Comparison of ENCODE assay signal across 24 cellular contexts in the genomic region with DNA sequence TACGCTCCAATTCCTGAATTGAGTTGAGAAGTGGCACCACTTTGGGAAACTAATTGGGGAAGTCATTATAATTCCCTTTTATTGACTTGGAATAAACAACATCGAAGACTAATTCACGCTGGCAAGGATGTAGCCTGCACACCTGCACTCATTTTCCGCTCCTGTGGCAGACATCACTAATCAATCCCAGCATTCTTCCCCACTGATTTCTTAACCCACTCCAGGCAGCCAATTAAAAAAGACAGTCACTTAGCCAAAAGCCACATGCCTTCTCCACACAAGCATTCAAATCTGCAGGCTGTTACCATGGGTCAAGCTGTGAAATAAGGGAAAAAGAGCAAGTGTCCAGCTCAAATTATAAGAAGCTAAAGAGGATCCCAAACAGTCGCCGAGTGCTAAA.
A peak's percentile ranks its signal among the peaks of the same experiment; 100 is the strongest.
DNase-seq lines count a peak whose midpoint lies in the region; ATAC-seq and TF ChIP-seq lines count a peak whose summit lies in the region.
"Had no signal": no experiment of that assay in that cellular context is flagged by ENCODE, and none has a peak within 500 bp of the region (broad histone marks: within the 10 kb centered on the region; RNA-seq: fewer than 3 reads in every experiment).

No MANE protein-coding gene starts in this region.

- no peaks in the 10 kb centered on the region for H3K36me3 Mint-ChIP-seq in T-helper 2 cell treated with Interferon-gamma antibody and Interleukin-4, amounts not matched to agents 5 μg/mL and 100 μg/mL, for 36 hours (ENCODE audit: low read depth)
- H3K36me3 Mint-ChIP-seq: CD8-positive, alpha-beta T cell; T-cell had no signal

- H3K4me1 Mint-ChIP-seq in T-helper 2 cell treated with Interferon-gamma antibody and Interleukin-4, amounts not matched to agents 5 μg/mL and 100 μg/mL, for 36 hours (ENCODE audit: low read depth) = peaks cover 2% of the 10 kb centered on the region
- H3K4me1 Mint-ChIP-seq: B cell had no signal

- H3K27ac Mint-ChIP-seq in T-helper 2 cell treated with Interferon-gamma antibody and Interleukin-4, amounts not matched to agents 5 μg/mL and 100 μg/mL, for 36 hours = no peak overlapping the region
- H3K27ac Mint-ChIP-seq: B cell; CD8-positive, alpha-beta T cell; T-cell had no signal

- H4K20me1 ChIP-seq in smooth muscle cell (ENCODE audit: low read depth) = no peaks in the 10 kb centered on the region

- H3K4me1 ChIP-seq in HEK293 (ENCODE audit: control insufficient read depth, insufficient read depth, low read length) (no peaks in the 10 kb centered on the region), smooth muscle cell (ENCODE audit: low read depth) (peaks cover 6% of the 10 kb centered on the region)
- H3K4me1 ChIP-seq: Caco-2 had no signal

- H3K4me3 Mint-ChIP-seq in T-helper 2 cell treated with Interferon-gamma antibody and Interleukin-4, amounts not matched to agents 5 μg/mL and 100 μg/mL, for 36 hours = no peak overlapping the region
- H3K4me3 Mint-ChIP-seq: B cell; CD8-positive, alpha-beta T cell; T-cell had no signal

- H3K4me3 ChIP-seq in HEK293 (ENCODE audit: low read depth, low read length) (no peak overlapping the region), brain microvascular endothelial cell (ENCODE audit: low read depth, low read length) (no peak overlapping the region), smooth muscle cell (no peak overlapping the region)
- H3K4me3 ChIP-seq: GM23248, SJSA1 had no signal

- H3K27ac ChIP-seq in HEK293 (ENCODE audit: extremely low read depth, low read depth, low read length) (no peak overlapping the region), brain microvascular endothelial cell (peak overlapping the region; percentile 73), smooth muscle cell (ENCODE audit: low read depth) (peak overlapping the region; percentile 79)
- H3K27ac ChIP-seq: C4-2B, GM23248, SJSA1 had no signal

- H3K27me3 ChIP-seq in brain microvascular endothelial cell (replicated peaks) (no peaks in the 10 kb centered on the region), smooth muscle cell (ENCODE audit: low read depth) (no peaks in the 10 kb centered on the region)
- H3K27me3 ChIP-seq: SJSA1 had no signal

- H3K36me3 ChIP-seq in HEK293 (ENCODE audit: control insufficient read depth in 2 of 2, insufficient read depth in 1 of 2, low read length in 2 of 2) (no peaks in the 10 kb centered on the region), brain microvascular endothelial cell (replicated peaks) (no peaks in the 10 kb centered on the region), smooth muscle cell (ENCODE audit: low read depth) (no peaks in the 10 kb centered on the region)
- H3K36me3 ChIP-seq: SJSA1 had no signal

- no peak overlapping the region for H3K9ac ChIP-seq in smooth muscle cell (ENCODE audit: low read depth)
- H3K9ac ChIP-seq: GM23248 had no signal

- H3K4me2 ChIP-seq in smooth muscle cell = no peak overlapping the region

- H3K27me3 Mint-ChIP-seq in T-helper 2 cell treated with Interferon-gamma antibody and Interleukin-4, amounts not matched to agents 5 μg/mL and 100 μg/mL, for 36 hours (ENCODE audit: low read depth) = no peaks in the 10 kb centered on the region

- no peak overlapping the region for H2AFZ ChIP-seq in smooth muscle cell (ENCODE audit: low read depth)
- H2AFZ ChIP-seq: GM23248 had no signal

- WGBS in smooth muscle cell (ENCODE audit: low lambda C conversion rate) = 95% methylated on average over 6 of the region's 6 CpGs

- H3K9me3 ChIP-seq in HEK293 (ENCODE audit: control insufficient read depth, insufficient read depth, low read depth, low read length) (no peaks in the 10 kb centered on the region), smooth muscle cell (replicated peaks; ENCODE audit: low read depth) (no peaks in the 10 kb centered on the region)
- H3K9me3 ChIP-seq: Caco-2 had no signal

- DNase-seq in RPMI7951 (ENCODE audit: low read depth) = peak; percentile 21
- no peak for DNase-seq in brain microvascular endothelial cell
- DNase-seq in smooth muscle cell (lab: John Stamatoyannopoulos, UW; ENCODE audit: unreplicated experiment) = no peak
- no peak for DNase-seq in ureter (ENCODE audit: low spot score)
- no peak for DNase-seq in T-helper 2 cell treated with Interferon-gamma antibody and Interleukin-4, amounts not matched to agents 5 μg/mL and 100 μg/mL, for 36 hours (ENCODE audit: low spot score)
- DNase-seq: Caco-2; CD8-positive, alpha-beta T cell; DMS79; GF-D8; GM23248; H7; NCI-H1105; NCI-H1436 treated with DMSO at 0.1 percent for 48 hours; NCI-H187 treated with DMSO at 0.1 percent for 48 hours; NCI-H2171 treated with DMSO at 0.1 percent for 48 hours; NCI-H345; NCI-H510A treated with DMSO at 0.1 percent for 48 hours; T-cell had no signal

- peaks cover 16% of the 10 kb centered on the region for H3K9me3 Mint-ChIP-seq in T-helper 2 cell treated with Interferon-gamma antibody and Interleukin-4, amounts not matched to agents 5 μg/mL and 100 μg/mL, for 36 hours
- H3K9me3 Mint-ChIP-seq: CD8-positive, alpha-beta T cell had no signal

- CTCF ChIA-PET in HEK293 (lab: Yijun Ruan, JAX) = no interaction called here

- POLR2A ChIA-PET in HEK293 (lab: Yijun Ruan, JAX) = no interaction called here

- H3F3A ChIP-seq in smooth muscle cell (ENCODE audit: low read depth) = peaks cover 6% of the 10 kb centered on the region

- in situ Hi-C loops in brain microvascular endothelial cell (cut with HindIII; ENCODE audit: low pct_ligation_motif_present, low sequenced_read_pairs) = no loop called here

- TF ChIP-seq CTCF in HEK293 (tag by site-specific recombination; IDR thresholded peaks at IDR 0.05) = no peak
- TF ChIP-seq CTCF in brain microvascular endothelial cell (IDR thresholded peaks at IDR 0.05; ENCODE audit: low read depth, low read length, missing control alignments) = no peak
- TF ChIP-seq CTCF in smooth muscle cell (IDR thresholded peaks at IDR 0.05; ENCODE audit: borderline replicate concordance, insufficient read depth, poor library complexity, severe bottlenecking) = no peak

- no peak for ATAC-seq in HG03457 (IDR thresholded peaks at IDR 0.05; ENCODE audit: unreplicated experiment)
- ATAC-seq: CD8-positive, alpha-beta T cell; Panc1; T-cell had no signal

- no peaks in the 10 kb centered on the region for H3K79me2 ChIP-seq in smooth muscle cell (ENCODE audit: low read depth)

TF ChIP-seq in HEK293, 187 proteins besides CTCF, POLR2A, EP300 and RAD21 (continues in another document):
- TF ChIP-seq ZNF530 (tag by site-specific recombination; IDR thresholded peaks at IDR 0.05; ENCODE audit: low read depth) (no peak), MZF1 (tag by site-specific recombination; IDR thresholded peaks at IDR 0.05; ENCODE audit: borderline replicate concordance) (no peak), ZBTB17 (tag by site-specific recombination; IDR thresholded peaks at IDR 0.05) (peak; percentile 35; the same call in 1 of the 2 replicates), ZBTB10 (tag by site-specific recombination; IDR thresholded peaks at IDR 0.05) (no peak), ZNF561 (tag by site-specific recombination; IDR thresholded peaks at IDR 0.05; ENCODE audit: borderline replicate concordance) (no peak), ZNF112 (tag by site-specific recombination; IDR thresholded peaks at IDR 0.05) (no peak), ZNF433 (tag by site-specific recombination; IDR thresholded peaks at IDR 0.05; ENCODE audit: low read depth) (no peak), ZNF521 (tag by site-specific recombination; IDR thresholded peaks at IDR 0.05) (no peak), KLF9 (tag by site-specific recombination; IDR thresholded peaks at IDR 0.05; ENCODE audit: low read depth) (no peak)
- TF ChIP-seq, protein P1, sequence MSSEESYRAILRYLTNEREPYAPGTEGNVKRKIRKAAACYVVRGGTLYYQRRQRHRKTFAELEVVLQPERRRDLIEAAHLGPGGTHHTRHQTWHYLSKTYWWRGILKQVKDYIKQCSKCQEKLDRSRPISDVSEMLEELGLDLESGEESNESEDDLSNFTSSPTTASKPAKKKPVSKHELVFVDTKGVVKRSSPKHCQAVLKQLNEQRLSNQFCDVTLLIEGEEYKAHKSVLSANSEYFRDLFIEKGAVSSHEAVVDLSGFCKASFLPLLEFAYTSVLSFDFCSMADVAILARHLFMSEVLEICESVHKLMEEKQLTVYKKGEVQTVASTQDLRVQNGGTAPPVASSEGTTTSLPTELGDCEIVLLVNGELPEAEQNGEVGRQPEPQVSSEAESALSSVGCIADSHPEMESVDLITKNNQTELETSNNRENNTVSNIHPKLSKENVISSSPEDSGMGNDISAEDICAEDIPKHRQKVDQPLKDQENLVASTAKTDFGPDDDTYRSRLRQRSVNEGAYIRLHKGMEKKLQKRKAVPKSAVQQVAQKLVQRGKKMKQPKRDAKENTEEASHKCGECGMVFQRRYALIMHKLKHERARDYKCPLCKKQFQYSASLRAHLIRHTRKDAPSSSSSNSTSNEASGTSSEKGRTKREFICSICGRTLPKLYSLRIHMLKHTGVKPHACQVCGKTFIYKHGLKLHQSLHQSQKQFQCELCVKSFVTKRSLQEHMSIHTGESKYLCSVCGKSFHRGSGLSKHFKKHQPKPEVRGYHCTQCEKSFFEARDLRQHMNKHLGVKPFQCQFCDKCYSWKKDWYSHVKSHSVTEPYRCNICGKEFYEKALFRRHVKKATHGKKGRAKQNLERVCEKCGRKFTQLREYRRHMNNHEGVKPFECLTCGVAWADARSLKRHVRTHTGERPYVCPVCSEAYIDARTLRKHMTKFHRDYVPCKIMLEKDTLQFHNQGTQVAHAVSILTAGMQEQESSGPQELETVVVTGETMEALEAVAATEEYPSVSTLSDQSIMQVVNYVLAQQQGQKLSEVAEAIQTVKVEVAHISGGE (tag by site-specific recombination; conservative IDR thresholded peaks at IDR 0.05; ENCODE audit: low read depth) = no peak
